11 cellular contexts compared by ENCODE assay signal in genomic region chr6:13268914-13269532, GRCh38. TPM values are rescaled to one million over a fixed set of nuclear protein-coding genes. Genes with fewer than 3 reads are reported as not detected.
DNase-seq lines count a peak whose midpoint lies in the region; ATAC-seq, FAIRE-seq and TF ChIP-seq lines count a peak whose summit lies in the region.
"Had no signal": no experiment of that assay in that cellular context is flagged by ENCODE, and none has a peak within 500 bp of the region (broad histone marks: within the 10 kb centered on the region; RNA-seq: fewer than 3 reads in every experiment).

No MANE protein-coding gene starts in this region.

- intact Hi-C loops in cardiac septum (cut with DNase I): no loop called here
- intact Hi-C loops in aorta (cut with DNase I): no loop called here

- no peak for TF ChIP-seq CTCF in cardiac muscle cell (IDR thresholded peaks at IDR 0.05; ENCODE audit: low read depth, low read length)

- WGBS in aorta, 2 donors: 24 to 30% methylated on average over 8 of the region's 8 CpGs

- H3K4me3 ChIP-seq in cardiac muscle cell (no peak overlapping the region), adipocyte (ENCODE audit: low read length) (no peak overlapping the region), aorta (ENCODE audit: low read length in 2 of 2) (no peak overlapping the region)

- DNase-seq in cardiac muscle cell (ENCODE audit: low read depth in 1 of 2, low spot score in 1 of 2) (peak; percentile 52 to 77), cardiac septum (ENCODE audit: low spot score) (no peak), adipocyte (ENCODE audit: low read depth) (peak; percentile 29), iPS-NIHi11 (ENCODE audit: low spot score) (peak; percentile 36), aorta (no peak), COLO668 (lab: John Stamatoyannopoulos, UW; ENCODE audit: unreplicated experiment) (no peak), GM19239 (ENCODE audit: insufficient read length, low spot score) (no peak)
- DNase-seq: activated T-cell treated with anti-CD3 and anti-CD28 coated beads, Interleukin-2, amount 50 U/mL, for 72 hours; AML-193; stimulated activated naive CD4-positive, alpha-beta T cell had no signal

- H3K27ac ChIP-seq in cardiac muscle cell (peak overlapping the region; percentile 79), aorta (ENCODE audit: low read depth in 1 of 2, low read length in 2 of 2) (peak overlapping the region; percentile 69 to 86)

- no peak for FAIRE-seq in GM19239 (lab: Jason Lieb, UNC)

- H3K36me3 ChIP-seq in cardiac muscle cell (no peaks in the 10 kb centered on the region), adipocyte (ENCODE audit: control insufficient read depth, insufficient read depth, low read length, severe bottlenecking) (no peaks in the 10 kb centered on the region), aorta (ENCODE audit: control insufficient read depth in 1 of 2, insufficient read depth in 2 of 2, low read length in 1 of 2) (no peaks in the 10 kb centered on the region)

- H3K4me1 ChIP-seq in cardiac muscle cell (ENCODE audit: low read depth): peaks cover 15% of the 10 kb centered on the region
- H3K4me1 ChIP-seq in adipocyte (ENCODE audit: control insufficient read depth, insufficient read depth, low read length): peaks cover 5% of the 10 kb centered on the region
- H3K4me1 ChIP-seq in aorta (ENCODE audit: control insufficient read depth in 1 of 2, insufficient read depth in 2 of 2, low read length in 2 of 2): peaks cover 3 to 11% of the 10 kb centered on the region in 2 donors

- H3K9ac ChIP-seq in adipocyte (ENCODE audit: low read length): no peak overlapping the region

- ATAC-seq in aorta (ENCODE audit: low FRiP score): no peak
- ATAC-seq in HG02970 (IDR thresholded peaks at IDR 0.05; ENCODE audit: low FRiP score, unreplicated experiment): no peak
- ATAC-seq: activated T-cell treated with anti-CD3 and anti-CD28 coated beads, Interleukin-2, amount 50 U/mL, for 72 hours had no signal

- no peaks in the 10 kb centered on the region for H3K9me3 ChIP-seq in cardiac muscle cell (ENCODE audit: low read depth)
- no peaks in the 10 kb centered on the region for H3K9me3 ChIP-seq in adipocyte (ENCODE audit: control insufficient read depth, low read length)
- no peaks in the 10 kb centered on the region for H3K9me3 ChIP-seq in aorta (ENCODE audit: control insufficient read depth, low read length)

- H3K27me3 ChIP-seq in cardiac muscle cell (no peaks in the 10 kb centered on the region), adipocyte (replicated peaks; ENCODE audit: control insufficient read depth, insufficient read depth, low read length) (no peaks in the 10 kb centered on the region), aorta (ENCODE audit: control insufficient read depth in 1 of 2, insufficient read depth in 2 of 2, low read length in 1 of 2) (no peaks in the 10 kb centered on the region)

RNA-seq across cellular contexts. Expression of gene TBC1D7, which starts 59.3 kb away (rescaled TPM):
- total RNA-seq in cardiac muscle cell (36.8 and 39.2 TPM in 2 replicates), cardiac septum (30.5 TPM), aorta (10 to 100 TPM in 1 of 2 donors, 1 to 10 TPM in 1; 9.9 to 11.6 TPM)
- polyA plus RNA-seq in cardiac muscle cell (84.5 and 108 TPM in 2 replicates), aorta (1 to 10 TPM; 6.0 to 8.8 TPM)

Comparison
In these comparisons a context has a peak if more than half of its experiments do, and no peak if none do; other contexts are left out.
1. DNase-seq: peak in cardiac muscle cell (2 of 2), adipocyte (single experiment) and iPS-NIHi11 (single experiment); none in cardiac septum (single experiment), aorta (0 of 2), COLO668 (single experiment) and GM19239 (single experiment).